ENCODE assay signal across 23 cellular contexts in genomic region chr16:68524069-68524820, GRCh38.
"Had no signal": no experiment of that assay in that cellular context is flagged by ENCODE, and none has a peak within 500 bp of the region (broad histone marks: within the 10 kb centered on the region; RNA-seq: fewer than 3 reads in every experiment).

No MANE protein-coding gene starts in this region.

- DNase-seq: IMR-90; Kasumi-1; KG1; NCI-H1092; NCI-H1105 treated with DMSO at 0.1 percent for 48 hours; NCI-H1417 treated with DMSO at 0.1 percent for 48 hours; NCI-H146; NCI-H1694 treated with DMSO at 0.1 percent for 48 hours; NCI-H1930; NCI-H2081; NCI-H2107; NCI-H345; NCI-H446 treated with DMSO at 0.1 percent for 48 hours; NCI-H510A treated with DMSO at 0.1 percent for 48 hours; NCI-H526; NCI-H748 treated with DMSO at 0.1 percent for 48 hours; NK-92 treated with Interleukin-12 subunit alpha and Interleukin-12 subunit beta, amount 100 ng/mL, for 24 hours; PC-3; SHP77 treated with DMSO at 0.1 percent for 48 hours had no signal

- H3K27ac ChIP-seq: SJSA1, SK-N-MC had no signal

- H3K36me3 ChIP-seq: SJSA1 had no signal

- H3K9me3 ChIP-seq: SJSA1 had no signal

- ATAC-seq: Panc1, PC-3, Right ventricle myocardium inferior had no signal

- H3K27me3 ChIP-seq: SJSA1 had no signal

- H3K4me3 ChIP-seq: SJSA1, SK-N-MC had no signal
